In the genomic region with DNA sequence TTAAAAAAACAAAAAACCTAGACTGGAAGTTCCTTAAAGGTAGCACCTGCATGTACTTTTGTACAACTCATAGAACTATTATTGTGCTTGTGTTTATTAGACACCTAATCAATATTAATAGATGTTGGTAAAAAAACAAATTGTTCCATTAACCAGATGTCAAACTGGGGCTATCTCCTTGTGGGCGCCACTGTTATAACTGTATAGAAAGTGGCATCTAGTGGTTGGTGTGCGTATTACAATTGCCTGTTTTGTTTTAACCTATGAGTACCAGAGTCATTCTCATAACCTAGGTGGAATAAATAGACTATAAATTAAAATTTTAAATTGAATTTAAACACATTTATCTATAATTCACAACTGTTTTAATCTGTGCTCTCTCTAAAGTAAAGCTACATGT, we compare ENCODE assay signal across 8 cellular contexts.
DNase-seq lines count a peak whose midpoint lies in the region; ATAC-seq, FAIRE-seq and TF ChIP-seq lines count a peak whose summit lies in the region.

No MANE protein-coding gene starts in this region.

- peak; percentile 65 for TF ChIP-seq CTCF in osteoblast (IDR thresholded peaks at IDR 0.05; ENCODE audit: extremely low read depth, low read depth, low read length)

- no peaks in the 10 kb centered on the region for H3K36me3 ChIP-seq in osteoblast (ENCODE audit: insufficient read depth, low read length)

- H3K27me3 ChIP-seq in osteoblast (ENCODE audit: insufficient read depth, low read length), result no peaks in the 10 kb centered on the region

- no peak overlapping the region for H2AFZ ChIP-seq in osteoblast (ENCODE audit: low read length)

- peak; percentile 11 for DNase-seq in DMS 273 treated with DMSO at 0.1 percent for 48 hours (lab: John Stamatoyannopoulos, UW)
- DNase-seq in GM19239 (ENCODE audit: insufficient read length, low spot score), result no peak
- peak; percentile 0 for DNase-seq in NCI-H510A (lab: John Stamatoyannopoulos, UW)
- peak; percentile 66 for DNase-seq in dermis blood vessel endothelial cell
- no peak for DNase-seq in osteoblast (ENCODE audit: insufficient read length, low spot score, missing footprints)
- DNase-seq in ureter (ENCODE audit: low spot score), result no peak
- no peak for DNase-seq in central memory CD4-positive, alpha-beta T cell

- H3K9me3 ChIP-seq in osteoblast (ENCODE audit: low read depth, low read length), result no peaks in the 10 kb centered on the region

- no peaks in the 10 kb centered on the region for H3K79me2 ChIP-seq in osteoblast (ENCODE audit: insufficient read depth, low read length)

- peak; percentile 89 for FAIRE-seq in GM19239 (lab: Jason Lieb, UNC)

- ATAC-seq in HG03175 (IDR thresholded peaks at IDR 0.05; ENCODE audit: unreplicated experiment), result peak; percentile 92

- no peaks in the 10 kb centered on the region for H4K20me1 ChIP-seq in osteoblast (ENCODE audit: insufficient read depth, low read length)

- no peak overlapping the region for H3K4me3 ChIP-seq in osteoblast (ENCODE audit: insufficient read depth, low read length)

- H3K4me1 ChIP-seq in osteoblast (ENCODE audit: insufficient read depth, low read length), result no peaks in the 10 kb centered on the region

- no peak overlapping the region for H3K4me2 ChIP-seq in osteoblast (ENCODE audit: insufficient read depth, low read length)

- H3K27ac ChIP-seq in osteoblast (ENCODE audit: low read depth, low read length), result no peak overlapping the region

Comparison
In these comparisons a context has a peak if more than half of its experiments do, and no peak if none do; other contexts are left out.
1. DNase-seq: peak in DMS 273 treated with DMSO at 0.1 percent for 48 hours (single experiment), NCI-H510A (single experiment) and dermis blood vessel endothelial cell (single experiment); none in GM19239 (single experiment), osteoblast (single experiment), ureter (single experiment) and central memory CD4-positive, alpha-beta T cell (single experiment).